Comparison of ENCODE assay signal across 8 cellular contexts in the genomic region with DNA sequence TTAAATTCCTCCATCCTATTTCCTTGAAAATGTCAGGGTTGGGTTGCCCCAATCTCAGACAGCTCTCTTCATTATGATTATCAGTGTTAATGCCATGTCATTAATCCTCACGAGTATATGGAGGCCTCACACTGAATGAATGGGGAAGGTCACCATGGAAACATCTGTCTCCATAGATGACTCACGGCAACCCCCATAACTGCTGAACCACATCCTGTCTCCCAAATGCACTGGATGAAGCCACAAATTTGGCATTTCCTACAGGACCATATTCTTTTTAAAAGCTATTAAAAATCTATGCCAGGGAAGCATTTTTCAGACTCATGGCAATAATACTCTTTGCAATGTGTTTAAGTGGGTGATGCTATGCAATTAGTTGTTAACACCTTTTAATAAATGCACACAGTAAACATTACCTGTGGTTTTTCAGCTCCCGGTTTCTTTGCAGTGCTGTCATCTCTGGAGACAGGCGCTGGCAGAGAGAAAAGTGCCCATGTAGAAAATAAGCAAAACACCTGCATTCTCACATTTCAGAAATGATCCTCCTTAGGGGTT.
A peak's percentile ranks its signal among the peaks of the same experiment; 100 is the strongest.
DNase-seq lines count a peak whose midpoint lies in the region; ATAC-seq and TF ChIP-seq lines count a peak whose summit lies in the region.

No MANE protein-coding gene starts in this region.

- TF ChIP-seq POLR2A in erythroblast (IDR thresholded peaks at IDR 0.05; ENCODE audit: low read length) = no peak

- peaks cover 13% of the 10 kb centered on the region for H3K27me3 Mint-ChIP-seq in activated naive CD4-positive, alpha-beta T cell treated with anti-CD3 and anti-CD28 coated beads for 36 hours (ENCODE audit: low read depth)

- H3K27ac ChIP-seq in RWPE1 = no peak overlapping the region; the same call in 1 of the 2 replicates

- H3K27ac Mint-ChIP-seq in activated naive CD4-positive, alpha-beta T cell treated with anti-CD3 and anti-CD28 coated beads for 36 hours = no peak overlapping the region

- no peaks in the 10 kb centered on the region for H3K36me3 Mint-ChIP-seq in activated naive CD4-positive, alpha-beta T cell treated with anti-CD3 and anti-CD28 coated beads for 36 hours (ENCODE audit: low read depth)

- TF ChIP-seq CTCF in RWPE1 (conservative IDR thresholded peaks at IDR 0.05; ENCODE audit: low read depth) = no peak

- peak; percentile 15 for DNase-seq in activated naive CD4-positive, alpha-beta T cell treated with anti-CD3 and anti-CD28 coated beads for 36 hours
- DNase-seq in activated naive CD4-positive, alpha-beta T cell treated with Interleukin-2 at 50 U/mL for 16 hours = no peak
- DNase-seq in RWPE1 (ENCODE audit: low spot score) (peak; percentile 78), kidney tubule cell (ENCODE audit: low spot score) (peak; percentile 91), erythroblast (lab: John Stamatoyannopoulos, UW) (no peak), globus pallidus (ENCODE audit: low spot score) (no peak)
- DNase-seq in stimulated activated CD4-positive, alpha-beta T cell treated with anti-CD3 and anti-CD28 coated beads, Interleukin-12 subunit alpha, Interleukin-12 subunit beta, amount 100 ng/mL, for 4 hours = no peak

- peaks cover 23% of the 10 kb centered on the region for H3K4me1 Mint-ChIP-seq in activated naive CD4-positive, alpha-beta T cell treated with anti-CD3 and anti-CD28 coated beads for 36 hours (ENCODE audit: low read depth)

- intact Hi-C loops in activated naive CD4-positive, alpha-beta T cell treated with anti-CD3 and anti-CD28 coated beads for 36 hours (cut with micrococcal nuclease) = no loop called here

- CTCF ChIA-PET in activated naive CD4-positive, alpha-beta T cell treated with anti-CD3 and anti-CD28 coated beads for 36 hours (lab: Charles Lee) = interaction anchor here (0.7 kb wide), 1 partner anchor 57 kb away, joined by 3 read pairs; no protein-coding TSS in a partner anchor
- CTCF ChIA-PET in RWPE1 (lab: Yijun Ruan, JAX) = interaction anchor here (0.6 to 1.0 kb wide), 2 partner anchors 56 to 465 kb away, joined by 3 to 5 read pairs; no protein-coding TSS in a partner anchor

- POLR2A ChIA-PET in RWPE1 (lab: Yijun Ruan, JAX; ENCODE audit: low non-redundant PET) = no interaction called here

- H3K4me3 Mint-ChIP-seq in activated naive CD4-positive, alpha-beta T cell treated with anti-CD3 and anti-CD28 coated beads for 36 hours = no peak overlapping the region

- no peaks in the 10 kb centered on the region for H3K9me3 Mint-ChIP-seq in activated naive CD4-positive, alpha-beta T cell treated with anti-CD3 and anti-CD28 coated beads for 36 hours

- ATAC-seq in HG03159 (IDR thresholded peaks at IDR 0.05; ENCODE audit: unreplicated experiment) = peak; percentile 74

Comparison
In these comparisons a context has a peak if more than half of its experiments do, and no peak if none do; other contexts are left out.
1. DNase-seq: peak in activated naive CD4-positive, alpha-beta T cell treated with anti-CD3 and anti-CD28 coated beads for 36 hours (single experiment), RWPE1 (single experiment) and kidney tubule cell (single experiment); none in activated naive CD4-positive, alpha-beta T cell treated with Interleukin-2 at 50 U/mL for 16 hours (single experiment), stimulated activated CD4-positive, alpha-beta T cell treated with anti-CD3 and anti-CD28 coated beads, Interleukin-12 subunit alpha, Interleukin-12 subunit beta, amount 100 ng/mL, for 4 hours (single experiment), erythroblast (0 of 2) and globus pallidus (single experiment).